Comparison of ENCODE assay signal across 8 cellular contexts in the genomic region with DNA sequence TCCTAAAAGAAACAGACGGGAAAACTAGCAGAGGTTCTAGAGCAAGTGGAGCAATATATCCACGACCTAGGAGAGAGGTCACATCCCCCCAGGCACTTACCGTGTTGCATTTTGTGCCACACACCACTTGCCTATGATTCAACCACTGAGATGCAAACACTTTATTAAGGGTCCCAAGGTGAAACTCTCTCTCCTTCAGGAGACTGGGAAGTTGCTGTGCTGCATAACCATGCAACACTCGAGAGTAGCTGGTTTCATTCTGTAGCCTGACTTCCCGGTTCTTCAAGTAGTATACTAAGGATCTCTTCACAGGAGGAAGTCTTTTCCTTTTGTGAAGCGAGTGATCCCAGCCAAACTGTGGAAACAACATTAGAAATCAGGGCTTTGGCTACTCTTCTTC. TPM values are rescaled to one million over a fixed set of nuclear protein-coding genes. Genes with fewer than 3 reads are reported as not detected.
A peak's percentile ranks its signal among the peaks of the same experiment; 100 is the strongest.
DNase-seq lines count a peak whose midpoint lies in the region; ATAC-seq and TF ChIP-seq lines count a peak whose summit lies in the region.

No MANE protein-coding gene starts in this region.

- H3K27me3 ChIP-seq in GM06990 (replicated peaks; ENCODE audit: control insufficient read depth, insufficient read depth, low read length) (no peaks in the 10 kb centered on the region), OCI-LY1 (ENCODE audit: insufficient read depth, low read length) (no peaks in the 10 kb centered on the region)

- no peaks in the 10 kb centered on the region for H3K27me3 Mint-ChIP-seq in progenitor cell of endocrine pancreas

- H3K36me3 Mint-ChIP-seq in progenitor cell of endocrine pancreas (ENCODE audit: insufficient read depth), result peaks cover 16% of the 10 kb centered on the region

- no peaks in the 10 kb centered on the region for H4K20me1 ChIP-seq in OCI-LY1 (ENCODE audit: insufficient read depth, low read length)

- peak overlapping the region; percentile 85 for H3K4me3 ChIP-seq in GM06990 (replicated peaks; ENCODE audit: low read depth, low read length)
- H3K4me3 ChIP-seq in OCI-LY1 (ENCODE audit: low read depth, low read length, poor library complexity, severe bottlenecking), result peak overlapping the region; percentile 82
- peak overlapping the region; percentile 99 for H3K4me3 ChIP-seq in epithelial cell of esophagus (ENCODE audit: low read length)

- peak overlapping the region; percentile 94 for H3K27ac ChIP-seq in OCI-LY1 (ENCODE audit: low read depth, low read length, poor library complexity, severe bottlenecking)

- no peaks in the 10 kb centered on the region for H3K9me3 Mint-ChIP-seq in progenitor cell of endocrine pancreas (ENCODE audit: low read depth)

- no peaks in the 10 kb centered on the region for H3K9me2 ChIP-seq in OCI-LY1 (ENCODE audit: low read depth, low read length)

- no peak overlapping the region for H2AFZ ChIP-seq in OCI-LY1 (ENCODE audit: low read length)

- H3F3A ChIP-seq in OCI-LY1 (ENCODE audit: insufficient read depth, low read length), result peaks cover 6% of the 10 kb centered on the region; the same call in 1 of the 2 replicates

- TF ChIP-seq CTCF in GM06990 (IDR thresholded peaks at IDR 0.05; ENCODE audit: insufficient read depth, low read length, poor library complexity, severe bottlenecking), result no peak
- no peak for TF ChIP-seq CTCF in OCI-LY1 (IDR thresholded peaks at IDR 0.05; ENCODE audit: low read length)
- no peak for TF ChIP-seq CTCF in epithelial cell of esophagus (IDR thresholded peaks at IDR 0.05; ENCODE audit: insufficient read depth, low read depth, low read length, missing control alignments)
- no peak for TF ChIP-seq CTCF in progenitor cell of endocrine pancreas (IDR thresholded peaks at IDR 0.05; ENCODE audit: unreplicated experiment)

- no peak for ATAC-seq in HG03565 (IDR thresholded peaks at IDR 0.05; ENCODE audit: unreplicated experiment)

- H3K36me3 ChIP-seq in GM06990 (ENCODE audit: control insufficient read depth, insufficient read depth, low read length), result peaks cover 7% of the 10 kb centered on the region
- peaks cover 52% of the 10 kb centered on the region for H3K36me3 ChIP-seq in OCI-LY1 (ENCODE audit: insufficient read depth, low read length)

- H3K27ac Mint-ChIP-seq in progenitor cell of endocrine pancreas, result peak overlapping the region; percentile 99

- peaks cover 54% of the 10 kb centered on the region for H3K79me2 ChIP-seq in OCI-LY1 (ENCODE audit: insufficient read depth, low read length)

- peak overlapping the region; percentile 91 for H3K9ac ChIP-seq in OCI-LY1 (ENCODE audit: low read length)

- peaks cover 27% of the 10 kb centered on the region for H3K4me1 Mint-ChIP-seq in progenitor cell of endocrine pancreas (ENCODE audit: low read depth)

- DNase-seq in GM06990 (ENCODE audit: extremely low read depth, insufficient read length) (no peak), epithelial cell of esophagus (ENCODE audit: low read depth) (peak; percentile 55), progenitor cell of endocrine pancreas (ENCODE audit: low spot score, unreplicated experiment) (no peak), inferior parietal cortex (ENCODE audit: extremely low spot score) (no peak), Ammon's horn (ENCODE audit: low spot score) (no peak), GM19240 (ENCODE audit: insufficient read length, low spot score) (no peak)

- no peaks in the 10 kb centered on the region for H3K9me3 ChIP-seq in OCI-LY1 (ENCODE audit: low read length)

- peak overlapping the region; percentile 96 for H3K4me2 ChIP-seq in OCI-LY1 (ENCODE audit: low read length)

- peaks cover 58% of the 10 kb centered on the region for H3K4me1 ChIP-seq in OCI-LY1 (ENCODE audit: insufficient read depth, low read length, severe bottlenecking)

- peak overlapping the region; percentile 97 for H3K4me3 Mint-ChIP-seq in progenitor cell of endocrine pancreas (ENCODE audit: low read depth)

RNA-seq across cellular contexts. Expression of gene DCAF12, which starts 1.6 kb away (rescaled TPM):
- total RNA-seq in progenitor cell of endocrine pancreas, result 48.7 and 50.4 TPM in 2 replicates

RNA-seq across cellular contexts. Expression of gene UBAP1, which starts 53.9 kb away (rescaled TPM):
- 45.6 and 47.6 TPM in 2 replicates for total RNA-seq in progenitor cell of endocrine pancreas
